ENCODE assay signal across 22 cellular contexts in the genomic region with DNA sequence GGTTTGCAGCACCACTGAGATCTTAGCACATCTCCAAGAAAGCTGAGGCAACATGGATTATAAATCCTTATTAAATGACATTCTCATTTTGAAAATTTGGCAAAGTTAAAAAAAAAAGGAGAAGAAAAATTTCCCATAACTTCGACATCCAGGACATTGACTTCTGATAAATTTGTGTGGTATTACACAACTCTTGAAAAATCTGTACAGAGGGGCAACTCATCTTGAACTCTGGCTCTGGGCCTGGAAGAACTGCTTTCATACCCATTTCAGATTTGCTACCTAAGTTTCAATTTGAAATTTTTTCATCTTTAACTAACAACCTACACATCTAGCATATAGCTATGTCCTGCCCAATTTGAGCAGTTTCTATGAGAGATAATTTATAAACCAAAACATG.
"Had no signal": no experiment of that assay in that cellular context is flagged by ENCODE, and none has a peak within 500 bp of the region (broad histone marks: within the 10 kb centered on the region; RNA-seq: fewer than 3 reads in every experiment).

No MANE protein-coding gene starts in this region.

- H3K27me3 ChIP-seq: esophagus muscularis mucosa, gastrocnemius medialis, heart left ventricle, hepatocyte, stomach, testis, tibial artery had no signal

- H3K36me3 ChIP-seq: esophagus muscularis mucosa, gastrocnemius medialis, heart left ventricle, left ventricle myocardium inferior, lower lobe of right lung, stomach, tibial artery had no signal

- H3K4me3 ChIP-seq: coronary artery, esophagus muscularis mucosa, gastrocnemius medialis, heart left ventricle, hepatocyte, left ventricle myocardium inferior, lower lobe of right lung, stomach, testis, tibial artery had no signal

- H3K4me2 ChIP-seq: hepatocyte had no signal

- H3K27ac ChIP-seq: coronary artery, esophagus muscularis mucosa, gastrocnemius medialis, heart left ventricle, hepatocyte, left ventricle myocardium inferior, lower lobe of right lung, parathyroid adenoma, stomach, testis, tibial artery had no signal

- H3K9ac ChIP-seq: parathyroid adenoma had no signal

- H3K79me2 ChIP-seq: hepatocyte, parathyroid adenoma had no signal

- ATAC-seq: gastrocnemius medialis; heart left ventricle; left cardiac atrium; lower lobe of right lung; natural killer cell; sciatic nerve; stimulated activated effector memory CD8-positive, alpha-beta T cell treated with anti-CD3 and anti-CD28 coated beads, Interleukin-12 subunit alpha, Interleukin-12 subunit beta, amount 100 ng/mL, for 72 hours had no signal

- H2AFZ ChIP-seq: hepatocyte, parathyroid adenoma had no signal

- H3K4me1 ChIP-seq: esophagus muscularis mucosa, heart left ventricle, left ventricle myocardium inferior, lower lobe of right lung, parathyroid adenoma, stomach, testis had no signal

- DNase-seq: dermis blood vessel endothelial cell; effector memory CD4-positive, alpha-beta T cell; gastrocnemius medialis; heart left ventricle; left cardiac atrium; left ventricle myocardium inferior; lower lobe of right lung; natural killer cell; occipital lobe; stimulated activated CD4-positive, alpha-beta T cell treated with anti-CD3 and anti-CD28 coated beads, Interleukin-2, amount 100 ng/mL, for 24 hours; stimulated activated CD4-positive, alpha-beta T cell treated with anti-CD3 and anti-CD28 coated beads, Interleukin-4, amount 100 ng/mL, for 24 hours; stimulated activated naive CD4-positive, alpha-beta T cell treated with Interleukin-2 at 50 U/mL for 16 hours; stomach; substantia nigra; testis; tibial artery had no signal

- H3K9me3 ChIP-seq: esophagus muscularis mucosa, gastrocnemius medialis, left ventricle myocardium inferior, lower lobe of right lung, stomach, testis, tibial artery had no signal
